ENCODE assay signal across 8 cellular contexts in the genomic region with DNA sequence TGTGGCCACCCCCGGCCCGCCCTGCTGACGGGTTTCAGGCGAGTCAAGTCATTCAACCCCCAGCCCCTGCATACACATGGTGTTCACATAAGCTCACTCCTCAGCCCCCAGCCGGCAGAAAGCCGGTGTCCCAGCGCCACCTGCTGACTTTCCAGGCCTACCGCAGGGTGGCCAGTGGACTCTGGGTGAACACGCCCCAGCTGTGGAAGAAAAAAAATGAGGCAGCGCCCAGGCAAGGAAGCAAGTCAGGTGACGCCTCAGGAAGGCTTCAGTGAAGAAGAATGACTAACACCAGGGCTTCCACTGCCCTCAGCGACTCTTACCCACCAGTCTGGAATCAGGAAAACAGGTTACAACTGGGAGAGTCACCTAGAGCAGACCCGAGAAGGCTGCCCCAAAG. TPM values are rescaled to one million over a fixed set of nuclear protein-coding genes. Genes with fewer than 3 reads are reported as not detected.
DNase-seq lines count a peak whose midpoint lies in the region; ATAC-seq and TF ChIP-seq lines count a peak whose summit lies in the region.

No MANE protein-coding gene starts in this region.

- H3K4me3 Mint-ChIP-seq in activated CD4-positive, alpha-beta T cell treated with anti-CD3 and anti-CD28 coated beads, Interleukin-2, amount 10 ng/mL, durations not matched to agents 7 days and 5 days: no peak overlapping the region
- H3K4me3 Mint-ChIP-seq in nephron progenitor cell: no peak overlapping the region
- H3K4me3 Mint-ChIP-seq in immature natural killer cell: no peak overlapping the region

- peaks cover 0 to 63% (median 0%) of the 10 kb centered on the region in 3 donors for H3K36me3 ChIP-seq in esophagus squamous epithelium

- H3K27me3 ChIP-seq in esophagus squamous epithelium: no peaks in the 10 kb centered on the region

- ATAC-seq in activated CD4-positive, CD25-positive, alpha-beta regulatory T cell treated with anti-CD3 and anti-CD28 coated beads, Interleukin-2, amount 50 U/mL, for 24 hours: peak; percentile 17 to 63
- no peak for ATAC-seq in HG03097 (IDR thresholded peaks at IDR 0.05; ENCODE audit: low FRiP score, unreplicated experiment)

- no peak for TF ChIP-seq POLR2A in esophagus squamous epithelium (IDR thresholded peaks at IDR 0.05)

- TF ChIP-seq CTCF in esophagus squamous epithelium (IDR thresholded peaks at IDR 0.05) (peak; percentile 20 to 71 (median 65)), nephron progenitor cell (IDR thresholded peaks at IDR 0.05) (peak; percentile 54)

- H3K27ac Mint-ChIP-seq in activated CD4-positive, alpha-beta T cell treated with anti-CD3 and anti-CD28 coated beads, Interleukin-2, amount 10 ng/mL, durations not matched to agents 7 days and 5 days: no peak overlapping the region
- H3K27ac Mint-ChIP-seq in nephron progenitor cell: no peak overlapping the region
- no peak overlapping the region for H3K27ac Mint-ChIP-seq in immature natural killer cell

- POLR2A ChIA-PET in activated CD4-positive, alpha-beta T cell treated with anti-CD3 and anti-CD28 coated beads, Interleukin-2, amount 10 ng/mL, durations not matched to agents 7 days and 5 days (lab: Charles Lee): interaction anchor here (0.7 kb wide), 1 partner anchor 306 kb away, joined by 3 read pairs; no protein-coding TSS in a partner anchor

- no peak overlapping the region for H3K4me3 ChIP-seq in esophagus squamous epithelium

- CTCF ChIA-PET in activated CD4-positive, alpha-beta T cell treated with anti-CD3 and anti-CD28 coated beads, Interleukin-2, amount 10 ng/mL, durations not matched to agents 7 days and 5 days (lab: Charles Lee): interaction anchor here (1.0 to 1.4 kb wide), 7 partner anchors 9 to 767 kb away, joined by 3 to 5 read pairs (median 3); no protein-coding TSS in a partner anchor

- peaks cover 8% of the 10 kb centered on the region for H3K4me1 Mint-ChIP-seq in activated CD4-positive, alpha-beta T cell treated with anti-CD3 and anti-CD28 coated beads, Interleukin-2, amount 10 ng/mL, durations not matched to agents 7 days and 5 days
- H3K4me1 Mint-ChIP-seq in nephron progenitor cell (peaks cover 57% of the 10 kb centered on the region), immature natural killer cell (peaks cover 0 to 3% of the 10 kb centered on the region in 2 donors)

- intact Hi-C loops in esophagus squamous epithelium (cut with DNase I): no loop called here

- no peak for DNase-seq in activated CD4-positive, CD25-positive, alpha-beta regulatory T cell treated with anti-CD3 and anti-CD28 coated beads, Interleukin-2, amount 50 U/mL, for 72 hours
- peak; percentile 17 for DNase-seq in NCI-H1048 (lab: John Stamatoyannopoulos, UW)
- DNase-seq in activated CD4-positive, alpha-beta T cell treated with anti-CD3 and anti-CD28 coated beads, Interleukin-2, amount 10 ng/mL, durations not matched to agents 7 days and 5 days: peak; percentile 53
- no peak for DNase-seq in esophagus squamous epithelium (lab: John Stamatoyannopoulos, UW)
- peak; percentile 70 for DNase-seq in nephron progenitor cell
- DNase-seq in immature natural killer cell: no peak

- 34 to 40% methylated on average over 2 to 8 of the region's 13 CpGs for WGBS in esophagus squamous epithelium, 2 donors

- H3K27me3 Mint-ChIP-seq in activated CD4-positive, alpha-beta T cell treated with anti-CD3 and anti-CD28 coated beads, Interleukin-2, amount 10 ng/mL, durations not matched to agents 7 days and 5 days: no peaks in the 10 kb centered on the region
- H3K27me3 Mint-ChIP-seq in nephron progenitor cell (ENCODE audit: low read depth, poor library complexity) (peaks cover 2% of the 10 kb centered on the region), immature natural killer cell (ENCODE audit: low read depth in 3 of 3) (peaks cover 0 to 3% (median 0%) of the 10 kb centered on the region in 3 donors)

- no peaks in the 10 kb centered on the region for H3K9me3 Mint-ChIP-seq in activated CD4-positive, alpha-beta T cell treated with anti-CD3 and anti-CD28 coated beads, Interleukin-2, amount 10 ng/mL, durations not matched to agents 7 days and 5 days
- H3K9me3 Mint-ChIP-seq in nephron progenitor cell: peaks cover 69% of the 10 kb centered on the region
- no peaks in the 10 kb centered on the region for H3K9me3 Mint-ChIP-seq in immature natural killer cell

- no peaks in the 10 kb centered on the region for H3K9me3 ChIP-seq in esophagus squamous epithelium

- peaks cover 4 to 58% (median 9%) of the 10 kb centered on the region in 3 donors for H3K4me1 ChIP-seq in esophagus squamous epithelium

- peaks cover 9% of the 10 kb centered on the region for H3K36me3 Mint-ChIP-seq in activated CD4-positive, alpha-beta T cell treated with anti-CD3 and anti-CD28 coated beads, Interleukin-2, amount 10 ng/mL, durations not matched to agents 7 days and 5 days (ENCODE audit: low read depth)
- H3K36me3 Mint-ChIP-seq in nephron progenitor cell (ENCODE audit: low read depth) (peaks cover 4% of the 10 kb centered on the region), immature natural killer cell (peaks cover 0 to 4% (median 3%) of the 10 kb centered on the region in 3 donors)

- peak overlapping the region; percentile 61 to 74 (median 66) for H3K27ac ChIP-seq in esophagus squamous epithelium

RNA-seq across cellular contexts. Expression of gene BCAP31, which starts 15.8 kb away (rescaled TPM):
- total RNA-seq in activated CD4-positive, alpha-beta T cell treated with anti-CD3 and anti-CD28 coated beads, Interleukin-2, amount 10 ng/mL, durations not matched to agents 7 days and 5 days: 100 to 1,000 TPM; 142 to 148 TPM
- 100 to 1,000 TPM in 3 of 4 donors, 10 to 100 TPM in 1; 99.2 to 180 (median 142) TPM for total RNA-seq in esophagus squamous epithelium
- polyA plus RNA-seq in immature natural killer cell: 100 to 1,000 TPM; 367 to 491 (median 373) TPM

RNA-seq across cellular contexts. Expression of gene ABCD1, which starts 16.2 kb away (rescaled TPM):
- 10 to 100 TPM; 15.4 to 16.0 TPM for total RNA-seq in activated CD4-positive, alpha-beta T cell treated with anti-CD3 and anti-CD28 coated beads, Interleukin-2, amount 10 ng/mL, durations not matched to agents 7 days and 5 days
- 1 to 10 TPM; 1.8 to 5.0 (median 3.5) TPM for total RNA-seq in esophagus squamous epithelium
- polyA plus RNA-seq in immature natural killer cell: 1 to 10 TPM; 1.7 to 3.2 (median 2.0) TPM

RNA-seq across cellular contexts. Expression of gene SLC6A8, which starts 20.7 kb away (rescaled TPM):
- under 1 TPM; 0.65 to 0.69 TPM for total RNA-seq in activated CD4-positive, alpha-beta T cell treated with anti-CD3 and anti-CD28 coated beads, Interleukin-2, amount 10 ng/mL, durations not matched to agents 7 days and 5 days
- 10 to 100 TPM; 19.5 to 36.2 (median 25.4) TPM for total RNA-seq in esophagus squamous epithelium
- under 1 TPM in 2 of 3 donors, not detected in 1; 0.07 to 0.09 TPM for polyA plus RNA-seq in immature natural killer cell

RNA-seq across cellular contexts. Expression of gene PNCK, which starts 34.8 kb away (rescaled TPM):
- total RNA-seq in activated CD4-positive, alpha-beta T cell treated with anti-CD3 and anti-CD28 coated beads, Interleukin-2, amount 10 ng/mL, durations not matched to agents 7 days and 5 days: not detected
- 1 to 10 TPM in 2 of 4 donors, under 1 TPM in 1, not detected in 1; 0.82 to 5.7 (median 1.5) TPM for total RNA-seq in esophagus squamous epithelium
- not detected for polyA plus RNA-seq in immature natural killer cell

RNA-seq across cellular contexts. Expression of gene PLXNB3, which starts 55.6 kb away (rescaled TPM):
- total RNA-seq in activated CD4-positive, alpha-beta T cell treated with anti-CD3 and anti-CD28 coated beads, Interleukin-2, amount 10 ng/mL, durations not matched to agents 7 days and 5 days: under 1 TPM; 0.23 to 0.35 TPM
- 10 to 100 TPM in 1 of 4 donors, 1 to 10 TPM in 3; 3.2 to 13.4 (median 6.9) TPM for total RNA-seq in esophagus squamous epithelium
- polyA plus RNA-seq in immature natural killer cell: not detected

Comparison
In these comparisons a context has a peak if more than half of its experiments do, and no peak if none do; other contexts are left out.
1. DNase-seq: peak in NCI-H1048 (single experiment), activated CD4-positive, alpha-beta T cell treated with anti-CD3 and anti-CD28 coated beads, Interleukin-2, amount 10 ng/mL, durations not matched to agents 7 days and 5 days (single experiment) and nephron progenitor cell (single experiment); none in activated CD4-positive, CD25-positive, alpha-beta regulatory T cell treated with anti-CD3 and anti-CD28 coated beads, Interleukin-2, amount 50 U/mL, for 72 hours (single experiment), esophagus squamous epithelium (single experiment) and immature natural killer cell (0 of 3).
2. RNA of gene SLC6A8, which starts 20.7 kb away (total RNA-seq): 19.5 to 36.2 TPM in esophagus squamous epithelium; 0.65 to 0.69 TPM in activated CD4-positive, alpha-beta T cell treated with anti-CD3 and anti-CD28 coated beads, Interleukin-2, amount 10 ng/mL, durations not matched to agents 7 days and 5 days; every median in the first group is over 10 times any median in the second.